Comparison of ENCODE assay signal across 26 cellular contexts in the genomic region with DNA sequence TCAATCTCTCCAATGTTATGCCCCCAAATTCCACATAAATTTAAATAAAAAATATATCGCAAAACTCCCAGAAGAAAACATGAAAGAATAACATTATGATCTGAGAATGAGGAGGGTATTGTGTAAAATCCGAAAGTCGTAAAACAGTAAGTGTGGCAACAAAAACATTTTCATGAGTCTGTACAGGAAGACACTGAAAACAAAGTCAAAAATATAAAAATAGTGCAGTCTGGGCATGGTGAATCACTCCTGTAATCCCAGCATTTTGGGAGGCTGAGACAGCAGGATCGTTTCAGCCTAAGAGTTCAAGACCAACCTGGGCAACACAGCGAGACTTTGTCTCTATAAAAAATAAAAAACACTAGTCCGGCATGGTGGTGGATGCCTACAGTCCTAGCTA. TPM values are rescaled to one million over a fixed set of nuclear protein-coding genes. Genes with fewer than 3 reads are reported as not detected.
DNase-seq lines count a peak whose midpoint lies in the region; ATAC-seq, FAIRE-seq and TF ChIP-seq lines count a peak whose summit lies in the region.
"Had no signal": no experiment of that assay in that cellular context is flagged by ENCODE, and none has a peak within 500 bp of the region (broad histone marks: within the 10 kb centered on the region; RNA-seq: fewer than 3 reads in every experiment).

No MANE protein-coding gene starts in this region.

- H3K27me3 ChIP-seq in OCI-LY1 (ENCODE audit: insufficient read depth, low read length) (no peaks in the 10 kb centered on the region), endothelial cell of umbilical vein (ENCODE audit: control insufficient read depth in 2 of 2, insufficient read depth in 2 of 2, low read length in 2 of 2) (no peaks in the 10 kb centered on the region), smooth muscle cell (ENCODE audit: low read depth) (no peaks in the 10 kb centered on the region), right lobe of liver (no peaks in the 10 kb centered on the region)
- H3K27me3 ChIP-seq: SJCRH30 had no signal

- DNase-seq in SIG-M5 treated with dmso at 0.1 percent for 504 hours (lab: John Stamatoyannopoulos, UW; ENCODE audit: unreplicated experiment), result peak; percentile 15
- DNase-seq in SIG-M5 (lab: John Stamatoyannopoulos, UW), result no peak
- peak; percentile 71 for DNase-seq in endothelial cell of umbilical vein (ENCODE audit: low read depth, low spot score)
- DNase-seq in smooth muscle cell (lab: John Stamatoyannopoulos, UW; ENCODE audit: unreplicated experiment), result no peak
- no peak for DNase-seq in effector memory CD8-positive, alpha-beta T cell
- DNase-seq in pons (ENCODE audit: low spot score), result no peak
- DNase-seq in right lobe of liver, result no peak
- DNase-seq: 8988T, ACHN, DMS153, DND-41, GOT3, NCI-H1105, NCI-H1436 treated with DMSO at 0.1 percent for 48 hours, NCI-H187 treated with DMSO at 0.1 percent for 48 hours, NCI-H446, NCI-H524 treated with DMSO at 0.1 percent for 48 hours, NCI-H774, SJCRH30 had no signal

- intact Hi-C loops in endothelial cell of umbilical vein (cut with micrococcal nuclease), result loop anchor here (10.0 kb wide), 2 partner anchors 145 to 405 kb away; a partner anchor contains a TSS
- intact Hi-C loops in right lobe of liver (cut with DNase I), result no loop called here

- CTCF ChIA-PET in endothelial cell of umbilical vein (lab: Charles Lee), result interaction anchor here (1.0 kb wide), 1 partner anchor 49 kb away, joined by 3 read pairs; no protein-coding TSS in a partner anchor

- dilution Hi-C loops in endothelial cell of umbilical vein (cut with MboI; ENCODE audit: extremely low pct_ligation_motif_present, low sequenced_read_pairs), result no loop called here

- H3K9me1 ChIP-seq in endothelial cell of umbilical vein (replicated peaks; ENCODE audit: control insufficient read depth, extremely low read depth, insufficient read depth, low read length), result no peaks in the 10 kb centered on the region

- H3K9me2 ChIP-seq in OCI-LY1 (ENCODE audit: low read depth, low read length), result no peaks in the 10 kb centered on the region

- 79% methylated on average over 6 of the region's 6 CpGs for WGBS in smooth muscle cell (ENCODE audit: low lambda C conversion rate)
- 86% methylated on average over 6 of the region's 6 CpGs for WGBS in right lobe of liver (ENCODE audit: insufficient coverage, low coverage, low lambda C conversion rate, missing lambda C conversion rate)

- no peak for TF ChIP-seq CTCF in OCI-LY1 (IDR thresholded peaks at IDR 0.05; ENCODE audit: low read length)
- no peak for TF ChIP-seq CTCF in endothelial cell of umbilical vein (IDR thresholded peaks at IDR 0.05; ENCODE audit: extremely low read depth in 1 of 2, insufficient read depth in 1 of 2, low read depth in 1 of 2, low read length in 2 of 2)
- TF ChIP-seq CTCF in smooth muscle cell (IDR thresholded peaks at IDR 0.05; ENCODE audit: borderline replicate concordance, insufficient read depth, poor library complexity, severe bottlenecking), result no peak
- TF ChIP-seq CTCF in right lobe of liver (IDR thresholded peaks at IDR 0.05), result no peak

- no TSS peak for BruUV-seq in endothelial cell of umbilical vein (replicated peaks; lab: Mats Ljungman, UMichigan)

- H3K36me3 ChIP-seq in OCI-LY1 (ENCODE audit: insufficient read depth, low read length) (peaks cover 62% of the 10 kb centered on the region), endothelial cell of umbilical vein (ENCODE audit: control insufficient read depth in 2 of 2, extremely low read depth in 1 of 2, insufficient read depth in 2 of 2, low read length in 2 of 2) (peaks cover 6 to 10% of the 10 kb centered on the region in 2 experiments), smooth muscle cell (ENCODE audit: low read depth) (peaks cover under 1% of the 10 kb centered on the region), right lobe of liver (peaks cover 0 to 5% (median 0%) of the 10 kb centered on the region in 4 donors)

- no peak overlapping the region for H3K4me3 Mint-ChIP-seq in effector memory CD8-positive, alpha-beta T cell
- H3K4me3 Mint-ChIP-seq: IgD-negative memory B cell had no signal

- H3K27ac Mint-ChIP-seq in effector memory CD8-positive, alpha-beta T cell, result peak overlapping the region in 1 of 2 donors; percentile 69

- H3K4me1 Mint-ChIP-seq in effector memory CD8-positive, alpha-beta T cell (ENCODE audit: low read depth in 2 of 2), result peaks cover 0 to under 1% of the 10 kb centered on the region in 2 donors

- H3K79me2 ChIP-seq in OCI-LY1 (ENCODE audit: insufficient read depth, low read length), result no peaks in the 10 kb centered on the region
- peaks cover 1% of the 10 kb centered on the region for H3K79me2 ChIP-seq in endothelial cell of umbilical vein (ENCODE audit: control insufficient read depth, insufficient read depth, low read length)
- no peaks in the 10 kb centered on the region for H3K79me2 ChIP-seq in smooth muscle cell (ENCODE audit: low read depth)

- H2AFZ ChIP-seq in OCI-LY1 (ENCODE audit: low read length), result no peak overlapping the region
- H2AFZ ChIP-seq in endothelial cell of umbilical vein (ENCODE audit: low read depth, low read length), result no peak overlapping the region
- no peak overlapping the region for H2AFZ ChIP-seq in smooth muscle cell (ENCODE audit: low read depth)

- H3K27ac ChIP-seq in OCI-LY1 (ENCODE audit: low read depth, low read length, poor library complexity, severe bottlenecking) (peak overlapping the region; percentile 14), endothelial cell of umbilical vein (ENCODE audit: insufficient read depth, low read depth, low read length) (no peak overlapping the region), smooth muscle cell (ENCODE audit: low read depth) (peak overlapping the region; percentile 25), right lobe of liver (no peak overlapping the region)
- H3K27ac ChIP-seq: HL-60, KMS-11, SJCRH30 had no signal

- H4K20me1 ChIP-seq in OCI-LY1 (ENCODE audit: insufficient read depth, low read length) (no peaks in the 10 kb centered on the region), endothelial cell of umbilical vein (replicated peaks; ENCODE audit: control insufficient read depth, extremely low read depth, insufficient read depth, low read length) (no peaks in the 10 kb centered on the region), smooth muscle cell (ENCODE audit: low read depth) (no peaks in the 10 kb centered on the region)

- H3K4me1 ChIP-seq in OCI-LY1 (ENCODE audit: insufficient read depth, low read length, severe bottlenecking) (peaks cover 41% of the 10 kb centered on the region), endothelial cell of umbilical vein (ENCODE audit: control insufficient read depth, extremely low read depth, insufficient read depth, low read length) (no peaks in the 10 kb centered on the region), smooth muscle cell (ENCODE audit: low read depth) (no peaks in the 10 kb centered on the region), right lobe of liver (no peaks in the 10 kb centered on the region)
- H3K4me1 ChIP-seq: HAP-1, SJCRH30 had no signal

- POLR2A ChIA-PET in endothelial cell of umbilical vein (lab: Charles Lee), result no interaction called here

- H3K9me3 Mint-ChIP-seq in effector memory CD8-positive, alpha-beta T cell, result no peaks in the 10 kb centered on the region
- H3K9me3 Mint-ChIP-seq: IgD-negative memory B cell had no signal

- no peak for ATAC-seq in effector memory CD8-positive, alpha-beta T cell (replicated peaks)
- ATAC-seq in right lobe of liver, result no peak
- ATAC-seq: SK-N-SH treated with all-trans-retinoic acid at 6 μM for 48 hours had no signal

- H3K27me3 Mint-ChIP-seq in effector memory CD8-positive, alpha-beta T cell, result no peaks in the 10 kb centered on the region
- H3K27me3 Mint-ChIP-seq: IgD-negative memory B cell had no signal

- H3K36me3 Mint-ChIP-seq in effector memory CD8-positive, alpha-beta T cell (ENCODE audit: insufficient read depth), result peaks cover 55% of the 10 kb centered on the region

- TF ChIP-seq POLR2A in endothelial cell of umbilical vein (IDR thresholded peaks at IDR 0.05; ENCODE audit: low read depth, low read length) (no peak), right lobe of liver (IDR thresholded peaks at IDR 0.05) (no peak)

- H3F3A ChIP-seq in OCI-LY1 (ENCODE audit: insufficient read depth, low read length), result no peaks in the 10 kb centered on the region
- peaks cover 5% of the 10 kb centered on the region for H3F3A ChIP-seq in smooth muscle cell (ENCODE audit: low read depth)

- H3K4me2 ChIP-seq in OCI-LY1 (ENCODE audit: low read length) (no peak overlapping the region), endothelial cell of umbilical vein (ENCODE audit: insufficient read depth, low read length) (no peak overlapping the region), smooth muscle cell (no peak overlapping the region)
- H3K4me2 ChIP-seq: KMS-11 had no signal

- H3K4me3 ChIP-seq in OCI-LY1 (ENCODE audit: low read depth, low read length, poor library complexity, severe bottlenecking) (no peak overlapping the region), endothelial cell of umbilical vein (replicated peaks in 1 of 3; ENCODE audit: insufficient read depth in 1 of 3, low read depth in 1 of 3, low read length in 3 of 3) (no peak overlapping the region), smooth muscle cell (no peak overlapping the region), right lobe of liver (no peak overlapping the region)
- H3K4me3 ChIP-seq: HAP-1, SJCRH30 had no signal

- no peak for FAIRE-seq in endothelial cell of umbilical vein (lab: Jason Lieb, UNC)
- FAIRE-seq: RCC 7860 had no signal

- H3K9me3 ChIP-seq in OCI-LY1 (ENCODE audit: low read length) (no peaks in the 10 kb centered on the region), endothelial cell of umbilical vein (replicated peaks; ENCODE audit: control insufficient read depth, insufficient read depth, low read length) (no peaks in the 10 kb centered on the region), smooth muscle cell (replicated peaks; ENCODE audit: low read depth) (no peaks in the 10 kb centered on the region), right lobe of liver (no peaks in the 10 kb centered on the region)
- H3K9me3 ChIP-seq: HAP-1, SJCRH30 had no signal

- H3K9ac ChIP-seq in OCI-LY1 (ENCODE audit: low read length) (no peak overlapping the region), endothelial cell of umbilical vein (replicated peaks; ENCODE audit: extremely low read depth, insufficient read depth, low read length) (no peak overlapping the region), smooth muscle cell (ENCODE audit: low read depth) (no peak overlapping the region)
- H3K9ac ChIP-seq: KMS-11 had no signal

RNA-seq across cellular contexts. Expression of a gene that starts 57.1 kb away (rescaled TPM):
- total RNA-seq in endothelial cell of umbilical vein, result 57.2 and 71.3 TPM in 2 replicates
- 13.3 and 19.1 TPM in 2 replicates for polyA plus RNA-seq in endothelial cell of umbilical vein
- 21.1 and 24.2 TPM in 2 replicates for polyA plus RNA-seq in endothelial cell of umbilical vein (2011; cell fraction: cytosol; rRNA removed)
- polyA plus RNA-seq in endothelial cell of umbilical vein (2011; cell fraction: nucleus; rRNA removed), result 20.1 and 28.5 TPM in 2 replicates
- 25.9 and 32.7 TPM in 2 replicates for polyA plus RNA-seq in endothelial cell of umbilical vein (2012)
- 57.7 and 96.5 TPM in 2 replicates for polyA minus RNA-seq in endothelial cell of umbilical vein
- 11.7 TPM for polyA minus RNA-seq in endothelial cell of umbilical vein (2011; cell fraction: cytosol; rRNA and poly(A)+ RNA removed)
- polyA minus RNA-seq in endothelial cell of umbilical vein (2011; cell fraction: nucleus; rRNA and poly(A)+ RNA removed), result 24.8 and 35.8 TPM in 2 replicates
- total RNA-seq in smooth muscle cell, result 24.8 and 36.2 TPM in 2 replicates
- polyA plus RNA-seq in smooth muscle cell, result 21.8 and 23.4 TPM in 2 replicates
- 10 to 100 TPM in 3 of 6 experiments, 1 to 10 TPM in 3; 5.9 to 16.4 (median 10.7) TPM for total RNA-seq in right lobe of liver

Comparison
In these comparisons a context has a peak if more than half of its experiments do, and no peak if none do; other contexts are left out.
1. DNase-seq: peak in SIG-M5 treated with dmso at 0.1 percent for 504 hours (single experiment) and endothelial cell of umbilical vein (single experiment); none in SIG-M5 (single experiment), smooth muscle cell (single experiment), effector memory CD8-positive, alpha-beta T cell (0 of 3), pons (single experiment) and right lobe of liver (0 of 3).
2. H3K27ac ChIP-seq: peak in OCI-LY1 (single experiment) and smooth muscle cell (single experiment); none in endothelial cell of umbilical vein (single experiment) and right lobe of liver (0 of 3).